ENCODE assay signal across 13 cellular contexts in the genomic region with DNA sequence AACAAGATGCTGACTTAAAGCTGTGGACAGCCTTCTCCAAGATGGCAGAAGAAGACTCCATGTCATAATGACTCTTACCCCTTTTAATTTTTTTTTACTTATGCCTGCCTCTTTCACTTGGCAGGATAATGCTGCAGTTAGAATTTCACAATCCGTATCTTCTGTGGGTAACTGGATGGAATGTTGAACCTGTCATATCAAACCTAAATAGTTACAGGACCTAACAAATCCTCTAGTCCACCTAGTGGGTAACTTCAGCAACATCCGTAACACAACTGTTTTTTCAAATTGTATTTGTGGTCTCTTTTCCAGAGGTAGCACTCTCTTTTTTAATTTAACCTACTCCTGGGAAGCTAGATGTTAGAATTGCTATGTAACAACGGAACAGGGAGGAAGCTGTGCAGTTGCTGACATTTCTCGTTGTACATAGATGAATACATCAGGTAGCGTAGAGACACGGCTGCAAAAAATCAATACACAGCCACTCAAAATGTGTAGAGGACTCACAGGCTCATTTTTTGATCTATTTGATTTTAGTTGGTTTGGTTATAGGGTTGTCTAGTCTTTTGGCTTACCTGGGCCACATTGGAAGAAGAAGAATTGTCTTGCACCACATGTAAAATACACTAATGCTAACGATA. TPM values are rescaled to one million over a fixed set of nuclear protein-coding genes. Genes with fewer than 3 reads are reported as not detected.
DNase-seq lines count a peak whose midpoint lies in the region; ATAC-seq, FAIRE-seq and TF ChIP-seq lines count a peak whose summit lies in the region.
"Had no signal": no experiment of that assay in that cellular context is flagged by ENCODE, and none has a peak within 500 bp of the region (broad histone marks: within the 10 kb centered on the region; RNA-seq: fewer than 3 reads in every experiment).

No MANE protein-coding gene starts in this region.

- no peaks in the 10 kb centered on the region for H4K20me1 ChIP-seq in astrocyte (ENCODE audit: insufficient read depth, low read length)

- H3K36me3 ChIP-seq in BE2C (no peaks in the 10 kb centered on the region), astrocyte (ENCODE audit: insufficient read depth, low read length) (no peaks in the 10 kb centered on the region), vagina (no peaks in the 10 kb centered on the region)

- FAIRE-seq in astrocyte (lab: Jason Lieb, UNC): no peak

- no peak overlapping the region for H2AFZ ChIP-seq in astrocyte (ENCODE audit: low read depth, low read length)

- H3K4me2 ChIP-seq in astrocyte (ENCODE audit: low read length): no peak overlapping the region

- H3K9ac ChIP-seq in astrocyte (ENCODE audit: low read length): no peak overlapping the region

- H3K27ac Mint-ChIP-seq in astrocyte (ENCODE audit: unreplicated experiment): no peak overlapping the region
- H3K27ac Mint-ChIP-seq: activated naive CD4-positive, alpha-beta T cell treated with anti-CD3 and anti-CD28 coated beads, Interleukin-2, amount 50 U/mL, for 72 hours; CD14-positive monocyte; dendritic cell treated with granulocyte-macrophage colony-stimulating factor and Interleukin-4, amounts not matched to agents 40 ng/mL and 50 ng/mL, for 4 days; stimulated activated memory B cell treated with anti-CD40 and anti-IgM and Interleukin-4, amounts not matched to agents 10 μg/mL and 1 μg/mL and 100 μg/mL, for 72 hours had no signal

- peaks cover 3% of the 10 kb centered on the region for H3K9me3 Mint-ChIP-seq in astrocyte (ENCODE audit: unreplicated experiment)
- H3K9me3 Mint-ChIP-seq: activated naive CD4-positive, alpha-beta T cell treated with anti-CD3 and anti-CD28 coated beads, Interleukin-2, amount 50 U/mL, for 72 hours; dendritic cell treated with granulocyte-macrophage colony-stimulating factor and Interleukin-4, amounts not matched to agents 40 ng/mL and 50 ng/mL, for 4 days; stimulated activated memory B cell treated with anti-CD40 and anti-IgM and Interleukin-4, amounts not matched to agents 10 μg/mL and 1 μg/mL and 100 μg/mL, for 72 hours had no signal

- intact Hi-C loops in vagina (cut with DNase I): no loop called here

- DNase-seq in BE2C (no peak), astrocyte (ENCODE audit: low read depth) (peak; percentile 15), iris pigment epithelial cell (ENCODE audit: low read depth) (peak; percentile 44), NCI-H748 (lab: John Stamatoyannopoulos, UW; ENCODE audit: unreplicated experiment) (no peak), vagina (ENCODE audit: extremely low spot score in 2 of 2) (no peak)
- peak; percentile 4 for DNase-seq in Jurkat, Clone E6-1 (ENCODE audit: low read depth, low spot score)
- DNase-seq: occipital lobe had no signal

- H3K36me3 Mint-ChIP-seq in astrocyte (ENCODE audit: low read depth, unreplicated experiment): no peaks in the 10 kb centered on the region
- H3K36me3 Mint-ChIP-seq: activated naive CD4-positive, alpha-beta T cell treated with anti-CD3 and anti-CD28 coated beads, Interleukin-2, amount 50 U/mL, for 72 hours; CD14-positive monocyte; stimulated activated memory B cell treated with anti-CD40 and anti-IgM and Interleukin-4, amounts not matched to agents 10 μg/mL and 1 μg/mL and 100 μg/mL, for 72 hours had no signal

- H3K27ac ChIP-seq in astrocyte (ENCODE audit: low read depth, low read length) (no peak overlapping the region), vagina (no peak overlapping the region)

- no peaks in the 10 kb centered on the region for H3K4me1 ChIP-seq in BE2C
- no peaks in the 10 kb centered on the region for H3K4me1 ChIP-seq in astrocyte (ENCODE audit: insufficient read depth, low read length)
- H3K4me1 ChIP-seq in vagina: peaks cover 6% of the 10 kb centered on the region

- peaks cover 19% of the 10 kb centered on the region for H3K27me3 Mint-ChIP-seq in astrocyte (ENCODE audit: low read depth, unreplicated experiment)

- TF ChIP-seq CTCF in BE2C (IDR thresholded peaks at IDR 0.05; ENCODE audit: low read depth, low read length) (peak; percentile 26), astrocyte (IDR thresholded peaks at IDR 0.05; ENCODE audit: insufficient read depth, low read depth, low read length) (no peak), vagina (IDR thresholded peaks at IDR 0.05) (no peak)

- H3K79me2 ChIP-seq in astrocyte (ENCODE audit: insufficient read depth, low read length): no peaks in the 10 kb centered on the region

- no peak for TF ChIP-seq POLR2A in vagina (IDR thresholded peaks at IDR 0.05)

- H3K27me3 ChIP-seq in BE2C: peaks cover 7% of the 10 kb centered on the region; the same call in 1 of the 2 replicates
- peaks cover 6% of the 10 kb centered on the region for H3K27me3 ChIP-seq in astrocyte (ENCODE audit: insufficient read depth, low read length)
- no peaks in the 10 kb centered on the region for H3K27me3 ChIP-seq in vagina

- H3K4me1 Mint-ChIP-seq in astrocyte (ENCODE audit: low read depth, unreplicated experiment): peaks cover 3% of the 10 kb centered on the region
- H3K4me1 Mint-ChIP-seq: CD14-positive monocyte; stimulated activated memory B cell treated with anti-CD40 and anti-IgM and Interleukin-4, amounts not matched to agents 10 μg/mL and 1 μg/mL and 100 μg/mL, for 72 hours had no signal

- H3K4me3 ChIP-seq in BE2C (ENCODE audit: low read depth, low read length): no peak overlapping the region
- H3K4me3 ChIP-seq in Jurkat, Clone E6-1 (ENCODE audit: low read length): no peak overlapping the region
- H3K4me3 ChIP-seq in astrocyte (ENCODE audit: insufficient read depth, low read depth, low read length): no peak overlapping the region
- H3K4me3 ChIP-seq in vagina: no peak overlapping the region

- ATAC-seq in HG03097 (IDR thresholded peaks at IDR 0.05; ENCODE audit: low FRiP score, unreplicated experiment): no peak
- ATAC-seq in HG02588 (IDR thresholded peaks at IDR 0.05; ENCODE audit: unreplicated experiment): no peak
- ATAC-seq: activated naive CD4-positive, alpha-beta T cell treated with anti-CD3 and anti-CD28 coated beads, Interleukin-2, amount 50 U/mL, for 72 hours; stimulated activated memory B cell treated with anti-CD40 and anti-IgM and Interleukin-4, amounts not matched to agents 10 μg/mL and 1 μg/mL and 100 μg/mL, for 72 hours had no signal

- no peak overlapping the region for H3K4me3 Mint-ChIP-seq in astrocyte (ENCODE audit: unreplicated experiment)
- H3K4me3 Mint-ChIP-seq: CD14-positive monocyte; dendritic cell treated with granulocyte-macrophage colony-stimulating factor and Interleukin-4, amounts not matched to agents 40 ng/mL and 50 ng/mL, for 4 days; stimulated activated memory B cell treated with anti-CD40 and anti-IgM and Interleukin-4, amounts not matched to agents 10 μg/mL and 1 μg/mL and 100 μg/mL, for 72 hours had no signal

- H3K9me3 ChIP-seq in BE2C (no peaks in the 10 kb centered on the region), astrocyte (ENCODE audit: insufficient read depth, low read depth, low read length) (no peaks in the 10 kb centered on the region), vagina (no peaks in the 10 kb centered on the region)

RNA-seq across cellular contexts. Expression of a gene that starts 43.9 kb away (rescaled TPM):
- 0.17 TPM for polyA plus RNA-seq in BE2C (2012; ENCODE audit: insufficient read depth, insufficient read length, low read depth)
- polyA plus RNA-seq in Jurkat, Clone E6-1 (2012; ENCODE audit: insufficient read depth, insufficient read length): not detected
- total RNA-seq in astrocyte (not detected in 2 replicates), vagina (not detected)
- total RNA-seq: activated naive CD4-positive, alpha-beta T cell treated with anti-CD3 and anti-CD28 coated beads, Interleukin-2, amount 50 U/mL, for 72 hours; occipital lobe had no signal

Comparison
In these comparisons a context has a peak if more than half of its experiments do, and no peak if none do; other contexts are left out.
1. DNase-seq: peak in Jurkat, Clone E6-1 (single experiment), astrocyte (single experiment) and iris pigment epithelial cell (single experiment); none in BE2C (single experiment), NCI-H748 (single experiment) and vagina (0 of 2).